ENCODE assay signal across 9 cellular contexts in genomic region chr19:47514151-47514868, GRCh38. TPM values are rescaled to one million over a fixed set of nuclear protein-coding genes. Genes with fewer than 3 reads are reported as not detected.
A peak's percentile ranks its signal among the peaks of the same experiment; 100 is the strongest.
DNase-seq lines count a peak whose midpoint lies in the region; ATAC-seq and TF ChIP-seq lines count a peak whose summit lies in the region.
"Had no signal": no experiment of that assay in that cellular context is flagged by ENCODE, and none has a peak within 500 bp of the region (broad histone marks: within the 10 kb centered on the region; RNA-seq: fewer than 3 reads in every experiment).

No MANE protein-coding gene starts in this region.

- no peaks in the 10 kb centered on the region for H3K9me3 ChIP-seq in HUES64 (ENCODE audit: insufficient read depth, low read depth, low read length)

- CTCF ChIA-PET in MCF 10A (lab: Yijun Ruan, JAX): interaction anchor here (0.7 to 2.3 kb wide), 4 partner anchors 8 to 193 kb away, joined by 3 to 9 read pairs (median 4); no protein-coding TSS in a partner anchor

- H3K27ac Mint-ChIP-seq in MCF 10A (ENCODE audit: low read depth, unreplicated experiment) (peak overlapping the region; percentile 100), mesothelial cell of epicardium (peak overlapping the region; percentile 99)

- POLR2A ChIA-PET in MCF 10A (lab: Yijun Ruan, JAX): interaction anchor here (0.6 to 3.7 kb wide), 9 partner anchors 10 to 199 kb away, joined by 3 to 46 read pairs (median 4); partner anchors contain the start of gene BICRA

- intact Hi-C loops in MCF 10A (cut with micrococcal nuclease) (loop anchor here (10.0 kb wide), 1 partner anchor 150 kb away; no protein-coding TSS in a partner anchor), head of caudate nucleus (cut with DNase I) (loop anchor here (5.0 kb wide), 2 partner anchors 72 to 98 kb away; no protein-coding TSS in a partner anchor)

- TF ChIP-seq CTCF in MCF 10A (IDR thresholded peaks at IDR 0.05; ENCODE audit: unreplicated experiment) (no peak), mesothelial cell of epicardium (IDR thresholded peaks at IDR 0.05; ENCODE audit: unreplicated experiment) (no peak)

- peak overlapping the region; percentile 96 for H3K4me3 ChIP-seq in HUES64 (ENCODE audit: low read length)

- DNase-seq in MCF 10A (ENCODE audit: unreplicated experiment) (peak; percentile 20), mesothelial cell of epicardium (ENCODE audit: low spot score in 2 of 2, unreplicated experiment in 2 of 2) (no peak), head of caudate nucleus (no peak), GM19238 (ENCODE audit: insufficient read length, low spot score) (no peak), AG20443 (ENCODE audit: low spot score) (no peak), CD1c-positive myeloid dendritic cell (ENCODE audit: extremely low spot score) (no peak)

- 9% methylated on average over 40 of the region's 40 CpGs for WGBS in HUES64

- TSS peak; percentile 64 for BruUV-seq in MCF 10A (replicated peaks; lab: Mats Ljungman, UMichigan)

- H3K4me3 Mint-ChIP-seq in MCF 10A (ENCODE audit: unreplicated experiment) (peak overlapping the region; percentile 99), mesothelial cell of epicardium (peak overlapping the region; percentile 99)

- H3K4me1 ChIP-seq in HUES64 (ENCODE audit: insufficient read depth, low read length): no peaks in the 10 kb centered on the region

- no peaks in the 10 kb centered on the region for H3K27me3 ChIP-seq in HUES64 (ENCODE audit: insufficient read depth, low read length)

- H3K36me3 ChIP-seq in HUES64 (ENCODE audit: insufficient read depth, low read length): no peaks in the 10 kb centered on the region

- H3K4me1 Mint-ChIP-seq in MCF 10A (ENCODE audit: insufficient read depth, unreplicated experiment) (peaks cover 47% of the 10 kb centered on the region), mesothelial cell of epicardium (peaks cover 32% of the 10 kb centered on the region)

- H3K36me3 Mint-ChIP-seq in MCF 10A (ENCODE audit: insufficient read depth, unreplicated experiment) (peaks cover 7% of the 10 kb centered on the region), mesothelial cell of epicardium (no peaks in the 10 kb centered on the region)

- H3K9me3 Mint-ChIP-seq in MCF 10A (ENCODE audit: unreplicated experiment) (no peaks in the 10 kb centered on the region), mesothelial cell of epicardium (no peaks in the 10 kb centered on the region)

- H3K27me3 Mint-ChIP-seq in MCF 10A (ENCODE audit: insufficient read depth, unreplicated experiment): no peaks in the 10 kb centered on the region
- H3K27me3 Mint-ChIP-seq in mesothelial cell of epicardium (ENCODE audit: low read depth): no peaks in the 10 kb centered on the region

- peak overlapping the region; percentile 89 for H3K9ac ChIP-seq in HUES64 (ENCODE audit: low read depth, low read length)

- ATAC-seq in GM18498 (IDR thresholded peaks at IDR 0.05; ENCODE audit: unreplicated experiment): peak; percentile 7

- peak overlapping the region; percentile 81 for H3K27ac ChIP-seq in HUES64 (ENCODE audit: low read depth, low read length)

RNA-seq across cellular contexts. Expression of gene NAPA, which starts 0.6 kb away (rescaled TPM):
- 55.1 TPM for polyA plus RNA-seq in HUES64 (2013, experiment 1 of 2)
- 49.1 TPM for polyA plus RNA-seq in HUES64 (2013, experiment 2 of 2)
- 72.1 and 73.2 TPM in 2 replicates for total RNA-seq in MCF 10A (2022)
- total RNA-seq in mesothelial cell of epicardium: 53.6 to 56.4 TPM (median 54.7 TPM) in 3 replicates

RNA-seq across cellular contexts. Expression of gene KPTN, which starts 30.3 kb away (rescaled TPM):
- polyA plus RNA-seq in HUES64 (2013, experiment 1 of 2): 22.5 TPM
- 24.7 TPM for polyA plus RNA-seq in HUES64 (2013, experiment 2 of 2)
- total RNA-seq in MCF 10A (2022): 9.7 and 17.6 TPM in 2 replicates
- 18.4 to 20.4 TPM (median 20.1 TPM) in 3 replicates for total RNA-seq in mesothelial cell of epicardium

RNA-seq across cellular contexts. Expression of gene SLC8A2, which starts 42.6 kb away (rescaled TPM):
- polyA plus RNA-seq in HUES64 (2013, experiment 1 of 2): 3.0 TPM
- polyA plus RNA-seq in HUES64 (2013, experiment 2 of 2): 3.4 TPM
- total RNA-seq in MCF 10A (2022) (0.54 TPM in 1 of 2 replicates, not detected in the other), mesothelial cell of epicardium (2.2 to 3.7 TPM (median 2.5 TPM) in 3 replicates)

RNA-seq across cellular contexts. Expression of gene ZNF541, which starts 58.6 kb away (rescaled TPM):
- polyA plus RNA-seq in HUES64 (2013, experiment 1 of 2): not detected
- polyA plus RNA-seq in HUES64 (2013, experiment 2 of 2): not detected
- total RNA-seq in MCF 10A (2022) (not detected in 2 replicates), mesothelial cell of epicardium (0.13 to 0.81 TPM (median 0.18 TPM) in 3 replicates)
- total RNA-seq: RPMI7951 had no signal
